ENCODE assay signal across 8 cellular contexts in genomic region chr2:97094772-97095611, GRCh38. TPM values are rescaled to one million over a fixed set of nuclear protein-coding genes. Genes with fewer than 3 reads are reported as not detected.
DNase-seq lines count a peak whose midpoint lies in the region; ATAC-seq and TF ChIP-seq lines count a peak whose summit lies in the region.
"Not testable (repeated sequence)": the region's sequence is repeated elsewhere in the genome, so short reads cannot be mapped to it uniquely, and the experiment has no call there.

A gene with protein sequence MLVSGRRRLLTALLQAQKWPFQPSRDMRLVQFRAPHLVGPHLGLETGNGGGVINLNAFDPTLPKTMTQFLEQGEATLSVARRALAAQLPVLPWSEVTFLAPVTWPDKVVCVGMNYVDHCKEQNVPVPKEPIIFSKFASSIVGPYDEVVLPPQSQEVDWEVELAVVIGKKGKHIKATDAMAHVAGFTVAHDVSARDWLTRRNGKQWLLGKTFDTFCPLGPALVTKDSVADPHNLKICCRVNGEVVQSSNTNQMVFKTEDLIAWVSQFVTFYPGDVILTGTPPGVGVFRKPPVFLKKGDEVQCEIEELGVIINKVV (minus strand): TSS chr2:97094882. CDS start chr2:97091706, 3,176 bp downstream.

- not testable (repeated sequence) for TF ChIP-seq POLR2A in spleen (IDR thresholded peaks at IDR 0.05)

- not testable (repeated sequence) for TF ChIP-seq CTCF in mammary epithelial cell (conservative IDR thresholded peaks at IDR 0.05 in 1 of 2, IDR thresholded peaks at IDR 0.05 in 1 of 2; ENCODE audit: extremely low read depth in 1 of 2, insufficient read depth in 1 of 2, low read depth in 1 of 2, low read length in 2 of 2); spleen (IDR thresholded peaks at IDR 0.05 in 8 of 11, conservative IDR thresholded peaks at IDR 0.05 in 3 of 11)

- DNase-seq in NCI-H446 (lab: John Stamatoyannopoulos, UW) (peak; percentile 33 to 58), mammary epithelial cell (peak; percentile 46), iPS-NIHi7 (ENCODE audit: extremely low spot score) (peak; percentile 63), spleen (peak; percentile 96)
- DNase-seq in activated CD4-positive, alpha-beta T cell treated with anti-CD3 and anti-CD28 coated beads for 24 hours (ENCODE audit: low read depth in 2 of 2), result peak; percentile 72 to 84

- H3K27me3 ChIP-seq in ACC112 (ENCODE audit: insufficient read depth, low read length), result peaks cover 29% of the 10 kb centered on the region; the same call in 1 of the 2 replicates
- not testable (repeated sequence) for H3K27me3 ChIP-seq in mammary epithelial cell (ENCODE audit: insufficient read depth, low read length); spleen (replicated peaks in 1 of 7)

- 18% methylated on average over 6 of the region's 48 CpGs for WGBS in mammary epithelial cell (ENCODE audit: low coverage, missing lambda C conversion rate)
- WGBS in spleen, 5 donors, result 2 to 10% (median 7%) methylated on average over 1 to 44 of the region's 48 CpGs

- CTCF ChIA-PET in mammary epithelial cell (lab: Charles Lee; ENCODE audit: low non-redundant PET), result not testable (repeated sequence)

- not testable (repeated sequence) for H3K79me2 ChIP-seq in ACC112 (ENCODE audit: control insufficient read depth, insufficient read depth, low read length, unreplicated experiment); mammary epithelial cell (ENCODE audit: insufficient read depth, low read length)

- ATAC-seq in GM19035 (IDR thresholded peaks at IDR 0.05; ENCODE audit: unreplicated experiment) (peak; percentile 91), HG03139 (IDR thresholded peaks at IDR 0.05; ENCODE audit: unreplicated experiment) (peak; percentile 91)

- peak within 1 kb of the TSS; percentile 15 for H3K4me2 ChIP-seq in mammary epithelial cell (ENCODE audit: insufficient read depth, low read depth, low read length)

- H2AFZ ChIP-seq in ACC112 (ENCODE audit: low read length, unreplicated experiment), result not testable (repeated sequence)
- H2AFZ ChIP-seq in mammary epithelial cell (ENCODE audit: low read depth, low read length), result peak within 1 kb of the TSS; percentile 70

- H3K27ac ChIP-seq in ACC112 (ENCODE audit: low read depth, low read length); mammary epithelial cell (ENCODE audit: insufficient read depth, low read depth, low read length): not testable (repeated sequence)
- peak within 1 kb of the TSS in 6 of 8 donors; percentile 4 to 61 (median 49) for H3K27ac ChIP-seq in spleen

- in situ Hi-C loops in mammary epithelial cell (cut with MboI; ENCODE audit: low sequenced_read_pairs in 2 of 2), result not testable (repeated sequence)

- dilution Hi-C loops in mammary epithelial cell (cut with HindIII; ENCODE audit: low sequenced_read_pairs), result not testable (repeated sequence)

- intact Hi-C loops in mammary epithelial cell (cut with micrococcal nuclease); spleen (cut with DNase I; ENCODE audit: low total_unique reads): not testable (repeated sequence)

- H3K9ac ChIP-seq in mammary epithelial cell (ENCODE audit: insufficient read depth, low read length), result not testable (repeated sequence)

- not testable (repeated sequence) for H4K20me1 ChIP-seq in mammary epithelial cell (ENCODE audit: insufficient read depth, low read length)

- H3K36me3 ChIP-seq in ACC112 (ENCODE audit: insufficient read depth, low read length); mammary epithelial cell (ENCODE audit: insufficient read depth, low read length); spleen: not testable (repeated sequence)

- peak within 1 kb of the TSS; percentile 53 for H3K4me3 ChIP-seq in ACC112 (ENCODE audit: low read depth, low read length)
- H3K4me3 ChIP-seq in mammary epithelial cell (replicated peaks in 1 of 3; ENCODE audit: insufficient read depth in 1 of 3, low read depth in 2 of 3, low read length in 3 of 3), result peak within 1 kb of the TSS in 1 of 3 experiments; percentile 38
- H3K4me3 ChIP-seq in spleen, result peak within 1 kb of the TSS in 7 of 8 donors; percentile 11 to 62 (median 29)

- BruUV-seq in mammary epithelial cell (replicated peaks; lab: Mats Ljungman, UMichigan), result not testable (repeated sequence)

- H3K9me3 ChIP-seq in mammary epithelial cell (replicated peaks; ENCODE audit: insufficient read depth, low read length); spleen: not testable (repeated sequence)

- not testable (repeated sequence) for H3K4me1 ChIP-seq in ACC112 (ENCODE audit: control insufficient read depth, insufficient read depth, low read length, unreplicated experiment); mammary epithelial cell (ENCODE audit: insufficient read depth, low read length)
- H3K4me1 ChIP-seq in spleen, result peaks cover 0 to 13% (median 9%) of the 10 kb centered on the region in 6 donors

RNA-seq across cellular contexts. Expression of the gene that starts here (rescaled TPM):
- 10 to 100 TPM; 11.2 to 14.2 TPM for total RNA-seq in mammary epithelial cell
- polyA plus RNA-seq in mammary epithelial cell, result 9.0 TPM
- polyA minus RNA-seq in mammary epithelial cell, result not detected
- total RNA-seq in spleen, result 10 to 100 TPM in 2 of 7 donors, 1 to 10 TPM in 5; 4.6 to 12.8 (median 6.0) TPM
- 1 to 10 TPM; 7.7 to 9.5 (median 8.6) TPM for polyA plus RNA-seq in spleen

Comparison
In these comparisons a context has a peak if more than half of its experiments do, and no peak if none do; other contexts are left out.
1. DNase-seq: peak in every context shown above with its lines; median percentile 96 in spleen; 78 in activated CD4-positive, alpha-beta T cell treated with anti-CD3 and anti-CD28 coated beads for 24 hours; 63 in iPS-NIHi7; 46 in mammary epithelial cell; 46 in NCI-H446.